Comparison of ENCODE assay signal across 1 cellular context in the genomic region with DNA sequence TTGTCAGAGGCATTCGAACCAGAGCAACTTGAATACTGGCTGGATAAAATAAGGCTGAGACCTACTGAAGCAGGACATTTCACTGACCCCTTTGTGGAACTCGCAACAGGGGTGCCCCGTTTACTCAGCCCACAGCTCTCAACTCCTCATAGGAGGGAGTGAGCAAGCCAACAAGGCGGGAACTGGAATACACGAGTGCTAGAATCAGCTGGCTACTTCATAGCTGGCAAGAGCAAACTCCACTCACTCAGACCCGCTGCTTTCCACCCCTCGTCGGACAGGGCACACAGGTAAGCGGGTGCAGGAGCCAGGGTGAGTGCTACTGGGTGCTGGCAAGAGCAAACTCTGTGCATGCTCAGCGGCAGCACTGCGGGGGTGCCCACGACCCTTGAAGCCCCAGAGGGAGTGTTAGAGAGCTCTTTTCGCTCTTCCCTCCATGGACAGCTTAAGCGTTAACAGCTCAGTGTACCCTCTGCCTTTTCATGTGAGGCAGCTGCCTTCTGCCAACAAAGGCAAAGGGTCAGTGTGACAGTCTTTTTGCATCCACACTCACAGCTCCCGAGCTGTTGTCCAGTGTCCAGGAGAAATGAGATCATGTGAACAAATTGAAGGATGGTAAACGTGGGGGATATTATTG.
TF ChIP-seq lines count a peak whose summit lies in the region.

No MANE protein-coding gene starts in this region.

TF ChIP-seq in H1, 55 proteins besides CTCF, POLR2A, EP300 and RAD21 (continued from another document):
- TF ChIP-seq, protein P1, sequence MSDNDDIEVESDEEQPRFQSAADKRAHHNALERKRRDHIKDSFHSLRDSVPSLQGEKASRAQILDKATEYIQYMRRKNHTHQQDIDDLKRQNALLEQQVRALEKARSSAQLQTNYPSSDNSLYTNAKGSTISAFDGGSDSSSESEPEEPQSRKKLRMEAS (IDR thresholded peaks at IDR 0.05), result peak; percentile 40; the same call in 1 of the 2 replicates
- TF ChIP-seq, protein P2, sequence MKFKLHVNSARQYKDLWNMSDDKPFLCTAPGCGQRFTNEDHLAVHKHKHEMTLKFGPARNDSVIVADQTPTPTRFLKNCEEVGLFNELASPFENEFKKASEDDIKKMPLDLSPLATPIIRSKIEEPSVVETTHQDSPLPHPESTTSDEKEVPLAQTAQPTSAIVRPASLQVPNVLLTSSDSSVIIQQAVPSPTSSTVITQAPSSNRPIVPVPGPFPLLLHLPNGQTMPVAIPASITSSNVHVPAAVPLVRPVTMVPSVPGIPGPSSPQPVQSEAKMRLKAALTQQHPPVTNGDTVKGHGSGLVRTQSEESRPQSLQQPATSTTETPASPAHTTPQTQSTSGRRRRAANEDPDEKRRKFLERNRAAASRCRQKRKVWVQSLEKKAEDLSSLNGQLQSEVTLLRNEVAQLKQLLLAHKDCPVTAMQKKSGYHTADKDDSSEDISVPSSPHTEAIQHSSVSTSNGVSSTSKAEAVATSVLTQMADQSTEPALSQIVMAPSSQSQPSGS (IDR thresholded peaks at IDR 0.05; ENCODE audit: low read length), result no peak
- TF ChIP-seq, protein P3, sequence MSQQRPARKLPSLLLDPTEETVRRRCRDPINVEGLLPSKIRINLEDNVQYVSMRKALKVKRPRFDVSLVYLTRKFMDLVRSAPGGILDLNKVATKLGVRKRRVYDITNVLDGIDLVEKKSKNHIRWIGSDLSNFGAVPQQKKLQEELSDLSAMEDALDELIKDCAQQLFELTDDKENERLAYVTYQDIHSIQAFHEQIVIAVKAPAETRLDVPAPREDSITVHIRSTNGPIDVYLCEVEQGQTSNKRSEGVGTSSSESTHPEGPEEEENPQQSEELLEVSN (IDR thresholded peaks at IDR 0.05), result peak; percentile 86
- TF ChIP-seq CHD1 (IDR thresholded peaks at IDR 0.05; ENCODE audit: low read depth, low read length), result no peak
- TF ChIP-seq YY1 (IDR thresholded peaks at IDR 0.05; ENCODE audit: low read depth, low read length), result no peak
